In genomic region chr11:100689141-100689540, GRCh38 we compare ENCODE assay signal across 1 cellular context.
TF ChIP-seq lines count a peak whose summit lies in the region.

No MANE protein-coding gene starts in this region.

TF ChIP-seq in HCT116, 20 proteins besides CTCF, POLR2A, EP300 and RAD21 (continued from another document):
- TF ChIP-seq ATF3 (IDR thresholded peaks at IDR 0.05): no peak
- TF ChIP-seq MAX (IDR thresholded peaks at IDR 0.05): no peak
- no peak for TF ChIP-seq ZBTB33 (IDR thresholded peaks at IDR 0.05; ENCODE audit: extremely low read depth, insufficient replicate concordance, low read length)
- TF ChIP-seq SRF (IDR thresholded peaks at IDR 0.05; ENCODE audit: low read depth): no peak
- no peak for TF ChIP-seq CBX3 (IDR thresholded peaks at IDR 0.05; ENCODE audit: low read depth)
- TF ChIP-seq ZFX (IDR thresholded peaks at IDR 0.05): no peak
- TF ChIP-seq YY1 (IDR thresholded peaks at IDR 0.05; ENCODE audit: extremely low read depth, insufficient replicate concordance, low read depth, low read length): no peak
